In the genomic region with DNA sequence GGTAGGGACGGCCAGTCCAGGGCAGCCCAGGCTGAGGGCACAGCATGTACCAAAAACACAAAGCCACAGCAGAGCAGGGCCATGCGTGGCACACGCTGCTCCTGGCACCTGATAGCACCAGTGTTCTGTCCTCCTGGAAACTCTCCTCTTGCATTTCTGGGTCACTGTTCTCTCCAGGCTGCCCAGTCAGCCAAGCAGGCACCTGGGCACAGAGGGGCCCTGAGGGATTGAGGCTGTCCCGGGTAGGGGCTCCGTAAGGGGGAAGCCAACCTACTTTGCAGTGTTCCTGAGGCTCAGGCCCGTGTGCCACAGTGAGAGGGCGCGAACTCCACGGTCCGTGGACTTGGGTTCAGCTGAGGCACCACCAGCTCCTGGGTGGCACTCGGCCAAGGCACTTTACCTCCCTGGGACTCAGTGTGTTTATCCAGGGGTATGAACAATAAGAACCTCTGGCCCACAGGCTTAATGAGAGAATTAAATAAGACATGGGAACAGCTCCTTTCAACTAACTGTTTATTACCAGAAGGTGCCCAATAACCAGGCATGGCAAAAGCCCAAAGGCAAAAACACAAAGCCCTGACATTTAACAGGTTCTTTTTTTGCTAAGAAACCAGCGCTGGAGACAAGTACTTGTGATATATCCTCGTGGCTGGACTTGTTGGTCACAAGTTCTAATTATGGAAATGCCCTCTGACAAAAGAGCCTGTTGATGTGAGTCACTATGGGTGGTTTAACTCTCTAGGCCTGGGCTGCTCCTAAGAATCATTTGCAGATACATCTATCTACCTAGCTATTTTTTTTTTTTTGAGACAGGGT, we compare ENCODE assay signal across 8 cellular contexts.
A peak's percentile ranks its signal among the peaks of the same experiment; 100 is the strongest.
DNase-seq lines count a peak whose midpoint lies in the region; ATAC-seq, FAIRE-seq and TF ChIP-seq lines count a peak whose summit lies in the region.
"Not testable (repeated sequence)": the region's sequence is repeated elsewhere in the genome, so short reads cannot be mapped to it uniquely, and the experiment has no call there.

No MANE protein-coding gene starts in this region.

- not testable (repeated sequence) for TF ChIP-seq POLR2A in HepG2 (IDR thresholded peaks at IDR 0.05; ENCODE audit: insufficient read depth in 1 of 2, low read depth in 2 of 2, low read length in 2 of 2)
- TF ChIP-seq POLR2A in gastrocnemius medialis (IDR thresholded peaks at IDR 0.05): peak; percentile 64 to 73

- not testable (repeated sequence) for TF ChIP-seq EP300 in HepG2 (IDR thresholded peaks at IDR 0.05; ENCODE audit: low read depth in 2 of 2, low read length in 2 of 2); HepG2 (CRISPR knock-in tag; IDR thresholded peaks at IDR 0.05; ENCODE audit: borderline replicate concordance)

- not testable (repeated sequence) for H3K4me2 ChIP-seq in HepG2 (ENCODE audit: low read depth, low read length)

- not testable (repeated sequence) for H3K9ac ChIP-seq in HepG2 (ENCODE audit: insufficient read depth, low read depth, low read length)

- H3K4me3 Mint-ChIP-seq in activated CD4-positive, alpha-beta memory T cell treated with anti-CD3 and anti-CD28 coated beads, Interleukin-2, amount 10 ng/mL, durations not matched to agents 7 days and 5 days: not testable (repeated sequence)

- peaks cover 41% of the 10 kb centered on the region for H3K4me1 Mint-ChIP-seq in activated CD4-positive, alpha-beta memory T cell treated with anti-CD3 and anti-CD28 coated beads, Interleukin-2, amount 10 ng/mL, durations not matched to agents 7 days and 5 days

- not testable (repeated sequence) for H3K27me3 ChIP-seq in HepG2 (ENCODE audit: control insufficient read depth in 1 of 2, insufficient read depth in 2 of 2, low read length in 2 of 2); gastrocnemius medialis

- not testable (repeated sequence) for FAIRE-seq in HepG2 (lab: Jason Lieb, UNC)

- CTCF ChIA-PET in activated CD4-positive, alpha-beta memory T cell treated with anti-CD3 and anti-CD28 coated beads, Interleukin-2, amount 10 ng/mL, durations not matched to agents 7 days and 5 days (lab: Charles Lee); HepG2 (lab: Yijun Ruan, JAX; ENCODE audit: low intra/inter-chr PET ratio, low total read pairs): not testable (repeated sequence)

- H3K27ac Mint-ChIP-seq in activated CD4-positive, alpha-beta memory T cell treated with anti-CD3 and anti-CD28 coated beads, Interleukin-2, amount 10 ng/mL, durations not matched to agents 7 days and 5 days: peak overlapping the region; percentile 44

- not testable (repeated sequence) for BruUV-seq in HepG2 (replicated peaks; lab: Mats Ljungman, UMichigan)

- H3K9me3 Mint-ChIP-seq in activated CD4-positive, alpha-beta memory T cell treated with anti-CD3 and anti-CD28 coated beads, Interleukin-2, amount 10 ng/mL, durations not matched to agents 7 days and 5 days: not testable (repeated sequence)

- TF ChIP-seq CTCF in foreskin fibroblast (IDR thresholded peaks at IDR 0.05; ENCODE audit: low read depth, low read length); HepG2 (CRISPR knock-in tag; IDR thresholded peaks at IDR 0.05); gastrocnemius medialis (IDR thresholded peaks at IDR 0.05 in 4 of 5, conservative IDR thresholded peaks at IDR 0.05 in 1 of 5): not testable (repeated sequence)

- DNase-seq in AG08395 (ENCODE audit: low spot score): peak; percentile 47
- peak; percentile 74 for DNase-seq in NCI-H69 (lab: John Stamatoyannopoulos, UW)
- peak; percentile 14 for DNase-seq in activated CD4-positive, alpha-beta memory T cell treated with anti-CD3 and anti-CD28 coated beads, Interleukin-2, amount 10 ng/mL, durations not matched to agents 7 days and 5 days
- peak in 20 of 61 donors; percentile 8 to 90 (median 32) for DNase-seq in caudate nucleus (lab: John Stamatoyannopoulos, UW)
- DNase-seq in foreskin fibroblast: peak; percentile 50 to 73
- not testable (repeated sequence) for DNase-seq in HepG2 (ENCODE audit: low spot score)
- peak; percentile 86 to 92 for DNase-seq in gastrocnemius medialis

- peaks cover 46% of the 10 kb centered on the region for H3K4me1 ChIP-seq in HepG2 (ENCODE audit: insufficient read depth, low read length)
- peaks cover 41 to 44% of the 10 kb centered on the region in 2 donors for H3K4me1 ChIP-seq in gastrocnemius medialis

- not testable (repeated sequence) for H3K9me3 ChIP-seq in HepG2 (ENCODE audit: low read length); gastrocnemius medialis

- H3K4me3 ChIP-seq in foreskin fibroblast (ENCODE audit: low read depth in 1 of 2, low read length in 2 of 2); HepG2 (replicated peaks in 1 of 3; ENCODE audit: insufficient read depth in 1 of 3, low read depth in 2 of 3, low read length in 3 of 3): not testable (repeated sequence)
- H3K4me3 ChIP-seq in gastrocnemius medialis: peak overlapping the region in 2 of 4 donors; percentile 7 to 22

- in situ Hi-C loops in HepG2 (cut with HindIII; ENCODE audit: extremely low pct_ligation_motif_present, low pct_unique_long_range_greater_than_20kb): not testable (repeated sequence)
- in situ Hi-C loops in gastrocnemius medialis (cut with MboI; ENCODE audit: low sequenced_read_pairs in 4 of 4): loop anchor here in 2 of 4 donors (25.0 kb wide), 1 partner anchor 574 kb away; the partner anchor contains the start of gene AXIN2 (in 2 of the 2)

- H2AFZ ChIP-seq in HepG2 (ENCODE audit: low read length): not testable (repeated sequence)

- ATAC-seq in GM18861 (IDR thresholded peaks at IDR 0.05; ENCODE audit: unreplicated experiment) (peak; percentile 19), HepG2 (peak; percentile 11; the same call in 2 of the 3 replicates), gastrocnemius medialis (peak; percentile 79 to 85)

- not testable (repeated sequence) for H4K20me1 ChIP-seq in HepG2 (ENCODE audit: insufficient read depth, low read length)

- intact Hi-C loops in HepG2 (cut with micrococcal nuclease; ENCODE audit: unreplicated experiment): not testable (repeated sequence)
- intact Hi-C loops in gastrocnemius medialis (cut with DNase I; ENCODE audit: low total_unique reads): loop anchor here (2.0 kb wide), 1 partner anchor 572 kb away; the partner anchor contains the start of gene AXIN2

- not testable (repeated sequence) for H3K36me3 Mint-ChIP-seq in activated CD4-positive, alpha-beta memory T cell treated with anti-CD3 and anti-CD28 coated beads, Interleukin-2, amount 10 ng/mL, durations not matched to agents 7 days and 5 days (ENCODE audit: low read depth)

- not testable (repeated sequence) for TF ChIP-seq RAD21 in HepG2 (CRISPR knock-in tag; IDR thresholded peaks at IDR 0.05)

- H3K27ac ChIP-seq in caudate nucleus (ENCODE audit: low read depth, low read length) (peak overlapping the region; percentile 85), gastrocnemius medialis (peak overlapping the region; percentile 86 to 98 (median 92))
- not testable (repeated sequence) for H3K27ac ChIP-seq in HepG2 (ENCODE audit: extremely low read length, insufficient read depth, low read length)

- H3K36me3 ChIP-seq in HepG2 (replicated peaks in 1 of 2; ENCODE audit: control insufficient read depth in 1 of 2, insufficient read depth in 2 of 2, low read length in 2 of 2); gastrocnemius medialis: not testable (repeated sequence)

- H3K79me2 ChIP-seq in HepG2 (ENCODE audit: insufficient read depth, low read length): not testable (repeated sequence)

- POLR2A ChIA-PET in activated CD4-positive, alpha-beta memory T cell treated with anti-CD3 and anti-CD28 coated beads, Interleukin-2, amount 10 ng/mL, durations not matched to agents 7 days and 5 days (lab: Charles Lee): not testable (repeated sequence)
- POLR2A ChIA-PET in HepG2 (lab: Yijun Ruan, JAX): interaction anchor here (1.6 kb wide), 1 partner anchor 13 kb away, joined by 7 read pairs; no protein-coding TSS in a partner anchor

- not testable (repeated sequence) for H3K27me3 Mint-ChIP-seq in activated CD4-positive, alpha-beta memory T cell treated with anti-CD3 and anti-CD28 coated beads, Interleukin-2, amount 10 ng/mL, durations not matched to agents 7 days and 5 days

- 44% methylated on average over 12 of the region's 13 CpGs for WGBS in HepG2 (ENCODE audit: low lambda C conversion rate)

TF ChIP-seq in HepG2, 621 proteins besides CTCF, POLR2A, EP300 and RAD21:
- TF ChIP-seq HNRNPL (IDR thresholded peaks at IDR 0.05; ENCODE audit: low read depth, low read length): 0 out of 2 replicates have a peak, but pooled peaks have one; percentile 48

Comparison
In these comparisons a context has a peak if more than half of its experiments do, and no peak if none do; other contexts are left out.
1. ATAC-seq: peak in every context shown above with its lines; median percentile 82 in gastrocnemius medialis; 19 in GM18861; 11 in HepG2.